7 cellular contexts compared by ENCODE assay signal in genomic region chr14:67934087-67934486, GRCh38.
A peak's percentile ranks its signal among the peaks of the same experiment; 100 is the strongest.
DNase-seq lines count a peak whose midpoint lies in the region; ATAC-seq and TF ChIP-seq lines count a peak whose summit lies in the region.

No MANE protein-coding gene starts in this region.

- peaks cover 8% of the 10 kb centered on the region for H3K9me3 ChIP-seq in HUES64 (ENCODE audit: insufficient read depth, low read depth, low read length)
- peaks cover 7% of the 10 kb centered on the region for H3K9me3 ChIP-seq in suprapubic skin

- no peak for ATAC-seq in GM19324 (IDR thresholded peaks at IDR 0.05; ENCODE audit: low FRiP score, unreplicated experiment)

- peak; percentile 52 to 93 for TF ChIP-seq CTCF in suprapubic skin (IDR thresholded peaks at IDR 0.05)

- TF ChIP-seq POLR2A in suprapubic skin (IDR thresholded peaks at IDR 0.05) = no peak

- H3K27ac ChIP-seq in HUES64 (ENCODE audit: low read depth, low read length) (peak overlapping the region; percentile 92), suprapubic skin (no peak overlapping the region)

- H3K4me3 ChIP-seq in HUES64 (ENCODE audit: low read length) (peak overlapping the region; percentile 12; the same call in 1 of the 2 replicates), suprapubic skin (no peak overlapping the region)

- DNase-seq in ELF-1 (ENCODE audit: low read depth, low spot score) (peak; percentile 67), NOMO-1 treated with DMSO at 0.1 percent for 48 hours (lab: John Stamatoyannopoulos, UW; ENCODE audit: unreplicated experiment) (peak; percentile 68), kidney glomerular epithelial cell (lab: John Stamatoyannopoulos, UW) (peak; percentile 77), suprapubic skin (ENCODE audit: low spot score in 2 of 2) (no peak)
- DNase-seq in central memory CD4-positive, alpha-beta T cell = peak; percentile 39

- H3K27me3 ChIP-seq in HUES64 (ENCODE audit: insufficient read depth, low read length) = no peaks in the 10 kb centered on the region
- H3K27me3 ChIP-seq in suprapubic skin = no peaks in the 10 kb centered on the region

- TF ChIP-seq EP300 in suprapubic skin (IDR thresholded peaks at IDR 0.05) = no peak

- H3K36me3 ChIP-seq in HUES64 (ENCODE audit: insufficient read depth, low read length) = no peaks in the 10 kb centered on the region
- H3K36me3 ChIP-seq in suprapubic skin = no peaks in the 10 kb centered on the region

- H3K4me1 ChIP-seq in HUES64 (ENCODE audit: insufficient read depth, low read length) (peaks cover 50% of the 10 kb centered on the region), suprapubic skin (peaks cover 41% of the 10 kb centered on the region)

- WGBS in HUES64 = 0% methylated on average over 1 of the region's 1 CpG
- WGBS in suprapubic skin = 3% methylated on average over 1 of the region's 1 CpG

- H3K9ac ChIP-seq in HUES64 (ENCODE audit: low read depth, low read length) = peak overlapping the region; percentile 25; the same call in 1 of the 2 replicates

Comparison
In these comparisons a context has a peak if more than half of its experiments do, and no peak if none do; other contexts are left out.
1. DNase-seq: peak in ELF-1 (single experiment), NOMO-1 treated with DMSO at 0.1 percent for 48 hours (single experiment), central memory CD4-positive, alpha-beta T cell (single experiment) and kidney glomerular epithelial cell (single experiment); none in suprapubic skin (0 of 2).